In the genomic region with DNA sequence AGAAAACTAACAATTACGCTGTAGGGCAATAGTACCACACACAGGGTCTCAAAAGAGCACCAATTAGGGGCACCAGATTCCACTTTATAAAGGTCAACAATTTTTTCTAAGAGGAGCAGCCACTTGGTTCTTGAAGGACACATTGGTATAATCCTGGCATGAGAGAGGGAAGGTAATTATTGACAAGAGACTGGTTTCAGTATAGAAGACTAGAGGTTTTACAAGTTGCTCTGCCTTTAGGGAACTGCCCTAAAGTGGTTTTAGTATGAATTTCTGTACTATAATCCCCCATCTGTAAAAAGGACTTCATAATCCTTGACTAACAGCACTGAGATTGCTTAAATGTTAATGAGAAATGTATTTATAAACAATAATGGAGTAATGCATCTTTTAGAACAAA, we compare ENCODE assay signal across 14 cellular contexts.
"Had no signal": no experiment of that assay in that cellular context is flagged by ENCODE, and none has a peak within 500 bp of the region (broad histone marks: within the 10 kb centered on the region; RNA-seq: fewer than 3 reads in every experiment).

No MANE protein-coding gene starts in this region.

- H3K27me3 Mint-ChIP-seq: activated CD4-positive, alpha-beta memory T cell treated with anti-CD3 and anti-CD28 coated beads, Interleukin-2, amount 10 ng/mL, durations not matched to agents 7 days and 5 days; activated CD4-positive, alpha-beta T cell treated with anti-CD3 and anti-CD28 coated beads for 36 hours; activated naive CD8-positive, alpha-beta T cell treated with anti-CD3 and anti-CD28 coated beads, Interleukin-2, amount 10 ng/mL, durations not matched to agents 7 days and 5 days had no signal

- H3K4me3 ChIP-seq: ascending aorta, left ventricle myocardium inferior, suprapubic skin, upper lobe of left lung had no signal

- H3K4me1 ChIP-seq: ascending aorta, left ventricle myocardium inferior, upper lobe of left lung had no signal

- ATAC-seq: activated CD4-positive, alpha-beta T cell treated with anti-CD3 and anti-CD28 coated beads for 36 hours; stimulated activated naive CD8-positive, alpha-beta T cell treated with anti-CD3 and anti-CD28 coated beads, Interleukin-15, Interleukin-2, amounts not matched to agents 100 U/mL and 50 U/mL, for 24 hours had no signal

- H3K4me3 Mint-ChIP-seq: activated CD4-positive, alpha-beta memory T cell treated with anti-CD3 and anti-CD28 coated beads, Interleukin-2, amount 10 ng/mL, durations not matched to agents 7 days and 5 days; activated CD4-positive, alpha-beta T cell treated with anti-CD3 and anti-CD28 coated beads for 36 hours; activated naive CD8-positive, alpha-beta T cell treated with anti-CD3 and anti-CD28 coated beads, Interleukin-2, amount 10 ng/mL, durations not matched to agents 7 days and 5 days; endodermal cell had no signal

- H3K4me1 Mint-ChIP-seq: activated CD4-positive, alpha-beta memory T cell treated with anti-CD3 and anti-CD28 coated beads, Interleukin-2, amount 10 ng/mL, durations not matched to agents 7 days and 5 days; activated CD4-positive, alpha-beta T cell treated with anti-CD3 and anti-CD28 coated beads for 36 hours; activated naive CD8-positive, alpha-beta T cell treated with anti-CD3 and anti-CD28 coated beads, Interleukin-2, amount 10 ng/mL, durations not matched to agents 7 days and 5 days had no signal

- H3K27me3 ChIP-seq: ascending aorta, suprapubic skin, upper lobe of left lung had no signal

- H3K27ac ChIP-seq: ascending aorta, left ventricle myocardium inferior, suprapubic skin, upper lobe of left lung, VCaP had no signal

- H3K9me3 Mint-ChIP-seq: endodermal cell had no signal

- DNase-seq: activated CD4-positive, alpha-beta memory T cell treated with anti-CD3 and anti-CD28 coated beads, Interleukin-2, amount 10 ng/mL, durations not matched to agents 7 days and 5 days; activated CD4-positive, alpha-beta T cell treated with anti-CD3 and anti-CD28 coated beads for 36 hours; activated CD8-positive, alpha-beta memory T cell treated with anti-CD3 and anti-CD28 coated beads, Interleukin-2, amount 50 U/mL, for 4 hours; activated naive CD8-positive, alpha-beta T cell treated with anti-CD3 and anti-CD28 coated beads, Interleukin-2, amount 10 ng/mL, durations not matched to agents 7 days and 5 days; endodermal cell; erythroblast; left ventricle myocardium inferior; mesenchymal stem cell; stimulated activated CD4-positive, alpha-beta T cell treated with anti-CD3 and anti-CD28 coated beads, Interleukin-12 subunit alpha, Interleukin-12 subunit beta, amount 100 ng/mL, for 4 hours; stimulated activated naive CD8-positive, alpha-beta T cell treated with anti-CD3 and anti-CD28 coated beads, Interleukin-15, Interleukin-2, amounts not matched to agents 100 U/mL and 50 U/mL, for 24 hours; upper lobe of left lung had no signal

- H3K27ac Mint-ChIP-seq: activated CD4-positive, alpha-beta memory T cell treated with anti-CD3 and anti-CD28 coated beads, Interleukin-2, amount 10 ng/mL, durations not matched to agents 7 days and 5 days; activated CD4-positive, alpha-beta T cell treated with anti-CD3 and anti-CD28 coated beads for 36 hours; activated naive CD8-positive, alpha-beta T cell treated with anti-CD3 and anti-CD28 coated beads, Interleukin-2, amount 10 ng/mL, durations not matched to agents 7 days and 5 days; endodermal cell had no signal

- H3K36me3 Mint-ChIP-seq: activated naive CD8-positive, alpha-beta T cell treated with anti-CD3 and anti-CD28 coated beads, Interleukin-2, amount 10 ng/mL, durations not matched to agents 7 days and 5 days had no signal

- H3K9me3 ChIP-seq: ascending aorta, suprapubic skin, upper lobe of left lung had no signal

- H3K36me3 ChIP-seq: ascending aorta, left ventricle myocardium inferior, suprapubic skin, upper lobe of left lung had no signal
